In genomic region chr6:56582246-56582645, GRCh38 we compare ENCODE assay signal across 22 cellular contexts.
"Had no signal": no experiment of that assay in that cellular context is flagged by ENCODE, and none has a peak within 500 bp of the region (broad histone marks: within the 10 kb centered on the region; RNA-seq: fewer than 3 reads in every experiment).

No MANE protein-coding gene starts in this region.

- H3K36me3 ChIP-seq: breast epithelium had no signal

- H3K9me3 ChIP-seq: breast epithelium had no signal

- DNase-seq: activated CD4-positive, alpha-beta T cell treated with anti-CD3 and anti-CD28 coated beads for 4 hours; activated CD8-positive, alpha-beta T cell treated with anti-CD3 and anti-CD28 coated beads for 36 hours; activated effector memory CD4-positive, alpha-beta T cell treated with Interleukin-2 at 50 U/mL for 16 hours; activated naive CD4-positive, alpha-beta T cell; activated T-cell treated with anti-CD3 and anti-CD28 coated beads, Interleukin-2, amount 50 U/mL, for 24 hours; aorta; caudate nucleus; NCI-H1105; NCI-H1436; NCI-H1694 treated with DMSO at 0.1 percent for 48 hours; NCI-H2029 treated with DMSO at 0.1 percent for 48 hours; NCI-H345; NCI-H510A; NCI-H526 treated with DMSO at 0.1 percent for 48 hours; NCI-H82; PC-9; SHP77 treated with DMSO at 0.1 percent for 48 hours; T-helper 1 cell; WERI-Rb-1 had no signal

- H3K27ac ChIP-seq: breast epithelium, PC-9, WERI-Rb-1 had no signal

- H3K4me1 ChIP-seq: breast epithelium had no signal

- H3K27me3 ChIP-seq: breast epithelium had no signal

- H3K4me3 ChIP-seq: breast epithelium, K562, PC-9 had no signal

- ATAC-seq: activated CD4-positive, CD25-positive, alpha-beta regulatory T cell treated with anti-CD3 and anti-CD28 coated beads, Interleukin-2, amount 50 U/mL, for 24 hours; activated CD8-positive, alpha-beta T cell treated with anti-CD3 and anti-CD28 coated beads for 36 hours; K562 had no signal
